ENCODE assay signal across 10 cellular contexts in the genomic region with DNA sequence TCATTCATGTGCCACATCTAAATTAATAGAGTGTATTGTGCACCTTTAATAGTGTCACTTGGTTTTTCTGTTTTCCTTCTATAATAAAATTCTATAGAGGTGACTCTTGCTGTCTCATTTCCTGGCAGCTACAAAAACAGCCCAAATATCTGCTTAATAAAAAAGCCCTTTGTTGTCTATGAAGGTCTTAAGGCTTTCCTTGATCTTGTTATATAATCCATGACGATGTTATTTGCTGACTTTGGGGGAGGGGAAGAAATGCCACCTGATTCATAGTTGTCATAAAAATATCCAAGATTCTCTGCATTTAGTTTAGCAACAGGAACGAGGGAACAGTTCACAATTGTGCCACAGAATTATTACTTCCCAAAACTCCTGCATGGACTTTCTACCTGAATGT. TPM values are rescaled to one million over a fixed set of nuclear protein-coding genes. Genes with fewer than 3 reads are reported as not detected.
DNase-seq lines count a peak whose midpoint lies in the region; ATAC-seq and TF ChIP-seq lines count a peak whose summit lies in the region.
"Had no signal": no experiment of that assay in that cellular context is flagged by ENCODE, and none has a peak within 500 bp of the region (broad histone marks: within the 10 kb centered on the region; RNA-seq: fewer than 3 reads in every experiment).

No MANE protein-coding gene starts in this region.

- ATAC-seq in HG02973 (IDR thresholded peaks at IDR 0.05; ENCODE audit: unreplicated experiment), result no peak
- ATAC-seq: activated CD4-positive, alpha-beta T cell treated with anti-CD3 and anti-CD28 coated beads for 36 hours had no signal

- peaks cover 19% of the 10 kb centered on the region for H3K36me3 Mint-ChIP-seq in osteocyte (ENCODE audit: unreplicated experiment)

- H3K27me3 Mint-ChIP-seq in osteocyte (ENCODE audit: unreplicated experiment), result no peaks in the 10 kb centered on the region
- H3K27me3 Mint-ChIP-seq: activated CD4-positive, alpha-beta T cell treated with anti-CD3 and anti-CD28 coated beads for 36 hours had no signal

- H3K4me1 Mint-ChIP-seq in osteocyte (ENCODE audit: unreplicated experiment), result peaks cover 28% of the 10 kb centered on the region

- no peak overlapping the region for H3K27ac Mint-ChIP-seq in osteocyte (ENCODE audit: unreplicated experiment)
- H3K27ac Mint-ChIP-seq: activated CD4-positive, alpha-beta T cell treated with anti-CD3 and anti-CD28 coated beads for 36 hours had no signal

- H3K27ac ChIP-seq in HUES64 (ENCODE audit: low read depth, low read length), result no peak overlapping the region
- H3K27ac ChIP-seq in caudate nucleus (ENCODE audit: low read depth, low read length), result peak overlapping the region; percentile 69
- peak overlapping the region; percentile 45 for H3K27ac ChIP-seq in muscle layer of colon (ENCODE audit: low read depth, low read length)

- H3K9me3 ChIP-seq in HUES64 (ENCODE audit: insufficient read depth, low read depth, low read length) (no peaks in the 10 kb centered on the region), muscle layer of colon (ENCODE audit: low read length) (no peaks in the 10 kb centered on the region)
- H3K9me3 ChIP-seq: HAP-1 had no signal

- H3K9me3 Mint-ChIP-seq in osteocyte (ENCODE audit: unreplicated experiment), result no peaks in the 10 kb centered on the region

- no peak for TF ChIP-seq CTCF in osteocyte (IDR thresholded peaks at IDR 0.05)

- H3K9ac ChIP-seq in HUES64 (ENCODE audit: low read depth, low read length) (peak overlapping the region; percentile 1; the same call in 1 of the 2 replicates), muscle layer of colon (ENCODE audit: low read length) (no peak overlapping the region)

- H3K27me3 ChIP-seq in HUES64 (ENCODE audit: insufficient read depth, low read length) (no peaks in the 10 kb centered on the region), muscle layer of colon (ENCODE audit: control insufficient read depth in 1 of 2, insufficient read depth in 2 of 2, low read length in 2 of 2) (no peaks in the 10 kb centered on the region)

- H3K4me3 ChIP-seq in HUES64 (ENCODE audit: low read length), result peak overlapping the region; percentile 70; the same call in 1 of the 2 replicates
- H3K4me3 ChIP-seq in muscle layer of colon (ENCODE audit: low read depth in 1 of 2, low read length in 2 of 2), result no peak overlapping the region
- H3K4me3 ChIP-seq: HAP-1 had no signal

- H3K36me3 ChIP-seq in HUES64 (ENCODE audit: insufficient read depth, low read length), result no peaks in the 10 kb centered on the region
- no peaks in the 10 kb centered on the region for H3K36me3 ChIP-seq in muscle layer of colon (ENCODE audit: insufficient read depth, low read length)
- H3K36me3 ChIP-seq: HAP-1 had no signal

- H3K4me3 Mint-ChIP-seq in osteocyte (ENCODE audit: unreplicated experiment), result no peak overlapping the region
- H3K4me3 Mint-ChIP-seq: activated CD4-positive, alpha-beta T cell treated with anti-CD3 and anti-CD28 coated beads for 36 hours had no signal

- WGBS in HUES64, result 100% methylated on average over 2 of the region's 2 CpGs

- peaks cover 68% of the 10 kb centered on the region for H3K4me1 ChIP-seq in HUES64 (ENCODE audit: insufficient read depth, low read length)
- peaks cover 54% of the 10 kb centered on the region for H3K4me1 ChIP-seq in muscle layer of colon (ENCODE audit: insufficient read depth, low read length)

- DNase-seq in A172 (ENCODE audit: low spot score) (peak; percentile 52), caudate nucleus (lab: John Stamatoyannopoulos, UW) (peak in 1 of 61 donors; percentile 27), osteocyte (ENCODE audit: extremely low spot score, unreplicated experiment) (no peak), NOMO-1 (lab: John Stamatoyannopoulos, UW; ENCODE audit: unreplicated experiment in 2 of 2) (no peak), MV-4-11 (lab: John Stamatoyannopoulos, UW) (no peak)
- DNase-seq: activated CD4-positive, alpha-beta T cell treated with anti-CD3 and anti-CD28 coated beads for 36 hours had no signal

RNA-seq across cellular contexts. Expression of a gene that starts 31.3 kb away (rescaled TPM):
- total RNA-seq in A172 (2014; rRNA removed; shearing (Covaris generic)), result 24.8 and 25.9 TPM in 2 replicates
- 4.7 TPM for polyA plus RNA-seq in HUES64 (2013, experiment 1 of 2)
- polyA plus RNA-seq in HUES64 (2013, experiment 2 of 2), result 4.1 TPM
- 37.6 and 38.6 TPM in 2 replicates for total RNA-seq in osteocyte
